In genomic region chr15:74799255-74799842, GRCh38 we compare ENCODE assay signal across 10 cellular contexts. TPM values are rescaled to one million over a fixed set of nuclear protein-coding genes. Genes with fewer than 3 reads are reported as not detected.
DNase-seq lines count a peak whose midpoint lies in the region; ATAC-seq and TF ChIP-seq lines count a peak whose summit lies in the region.
"Had no signal": no experiment of that assay in that cellular context is flagged by ENCODE, and none has a peak within 500 bp of the region (broad histone marks: within the 10 kb centered on the region; RNA-seq: fewer than 3 reads in every experiment).

No MANE protein-coding gene starts in this region.

- H3K36me3 ChIP-seq in H7 (replicated peaks; ENCODE audit: control insufficient read depth, insufficient read depth, low read length): peaks cover 15% of the 10 kb centered on the region

- no peak overlapping the region for H3K27ac ChIP-seq in substantia nigra (ENCODE audit: low read depth, low read length, poor library complexity, severe bottlenecking)
- H3K27ac ChIP-seq: parathyroid adenoma, PC-9 had no signal

- POLR2A ChIA-PET in GM10248 (lab: Yijun Ruan, JAX): interaction anchor here (0.9 to 1.3 kb wide), 2 partner anchors 22 to 28 kb away, joined by 4 to 5 read pairs; no protein-coding TSS in a partner anchor
- POLR2A ChIA-PET in activated CD4-positive, alpha-beta memory T cell treated with anti-CD3 and anti-CD28 coated beads, Interleukin-2, amount 10 ng/mL, durations not matched to agents 7 days and 5 days (lab: Charles Lee): interaction anchor here (0.8 to 35.1 kb wide), 7 partner anchors 9 to 164 kb away, joined by 3 to 1214 read pairs (median 3); partner anchors contain the start of gene CSK
- POLR2A ChIA-PET in naive thymus-derived CD8-positive, alpha-beta T cell (lab: Charles Lee): interaction anchor here (0.6 to 32.7 kb wide), 5 partner anchors 16 to 609 kb away, joined by 3 to 1300 read pairs (median 4); partner anchors contain the start of gene CSK

- no peak overlapping the region for H3K4me3 Mint-ChIP-seq in activated CD4-positive, alpha-beta memory T cell treated with anti-CD3 and anti-CD28 coated beads, Interleukin-2, amount 10 ng/mL, durations not matched to agents 7 days and 5 days
- peak overlapping the region in 5 of 10 donors; percentile 6 to 62 (median 43) for H3K4me3 Mint-ChIP-seq in naive thymus-derived CD8-positive, alpha-beta T cell

- DNase-seq in GM10248 (ENCODE audit: extremely low spot score): no peak
- peak; percentile 73 for DNase-seq in H7
- peak; percentile 39 for DNase-seq in activated CD4-positive, alpha-beta memory T cell treated with anti-CD3 and anti-CD28 coated beads, Interleukin-2, amount 10 ng/mL, durations not matched to agents 7 days and 5 days
- DNase-seq in naive thymus-derived CD8-positive, alpha-beta T cell: no peak
- DNase-seq in activated effector memory CD4-positive, alpha-beta T cell treated with Interleukin-2 at 50 U/mL for 16 hours: no peak
- no peak for DNase-seq in substantia nigra (lab: John Stamatoyannopoulos, UW)
- no peak for DNase-seq in A172 (ENCODE audit: low spot score)
- DNase-seq in NCI-H1436 treated with DMSO at 0.1 percent for 48 hours (lab: John Stamatoyannopoulos, UW): no peak

- no peaks in the 10 kb centered on the region for H3K27me3 ChIP-seq in H7 (ENCODE audit: control insufficient read depth, insufficient read depth, low read length)

- H3K27me3 Mint-ChIP-seq in activated CD4-positive, alpha-beta memory T cell treated with anti-CD3 and anti-CD28 coated beads, Interleukin-2, amount 10 ng/mL, durations not matched to agents 7 days and 5 days: no peaks in the 10 kb centered on the region
- H3K27me3 Mint-ChIP-seq in naive thymus-derived CD8-positive, alpha-beta T cell: no peaks in the 10 kb centered on the region

- ATAC-seq in naive thymus-derived CD8-positive, alpha-beta T cell: peak; percentile 7 to 24

- no peaks in the 10 kb centered on the region for H3K9me3 Mint-ChIP-seq in activated CD4-positive, alpha-beta memory T cell treated with anti-CD3 and anti-CD28 coated beads, Interleukin-2, amount 10 ng/mL, durations not matched to agents 7 days and 5 days
- H3K9me3 Mint-ChIP-seq in naive thymus-derived CD8-positive, alpha-beta T cell: no peaks in the 10 kb centered on the region

- peak overlapping the region; percentile 73 for H3K27ac Mint-ChIP-seq in activated CD4-positive, alpha-beta memory T cell treated with anti-CD3 and anti-CD28 coated beads, Interleukin-2, amount 10 ng/mL, durations not matched to agents 7 days and 5 days
- peak overlapping the region; percentile 80 to 96 (median 90) for H3K27ac Mint-ChIP-seq in naive thymus-derived CD8-positive, alpha-beta T cell

- TF ChIP-seq CTCF in GM10248 (IDR thresholded peaks at IDR 0.05; ENCODE audit: control extremely low read depth, extremely low read depth, low read depth, missing control alignments): peak; percentile 42

- CTCF ChIA-PET in GM10248 (lab: Yijun Ruan, JAX): interaction anchor here (0.6 to 35.2 kb wide), 35 partner anchors 9 to 370 kb away, joined by 3 to 1226 read pairs (median 4); partner anchors contain the start of genes CPLX3, CSK, LMAN1L and ULK3
- CTCF ChIA-PET in activated CD4-positive, alpha-beta memory T cell treated with anti-CD3 and anti-CD28 coated beads, Interleukin-2, amount 10 ng/mL, durations not matched to agents 7 days and 5 days (lab: Charles Lee): interaction anchor here (0.5 to 38.3 kb wide), 13 partner anchors 16 to 332 kb away, joined by 3 to 1235 read pairs (median 3); partner anchors contain the start of genes CPLX3, CSK and ULK3

- peaks cover 74% of the 10 kb centered on the region for H3K36me3 Mint-ChIP-seq in activated CD4-positive, alpha-beta memory T cell treated with anti-CD3 and anti-CD28 coated beads, Interleukin-2, amount 10 ng/mL, durations not matched to agents 7 days and 5 days (ENCODE audit: low read depth)
- peaks cover 0 to 60% (median 0%) of the 10 kb centered on the region in 3 donors for H3K36me3 Mint-ChIP-seq in naive thymus-derived CD8-positive, alpha-beta T cell

- peaks cover 60% of the 10 kb centered on the region for H3K4me1 Mint-ChIP-seq in activated CD4-positive, alpha-beta memory T cell treated with anti-CD3 and anti-CD28 coated beads, Interleukin-2, amount 10 ng/mL, durations not matched to agents 7 days and 5 days
- peaks cover 28 to 60% (median 56%) of the 10 kb centered on the region in 4 donors for H3K4me1 Mint-ChIP-seq in naive thymus-derived CD8-positive, alpha-beta T cell

- H3K4me3 ChIP-seq in H7 (ENCODE audit: insufficient read depth, low read depth, low read length): no peak overlapping the region
- H3K4me3 ChIP-seq: PC-9 had no signal

RNA-seq across cellular contexts. Expression of gene LMAN1L, which starts 13.3 kb away (rescaled TPM):
- total RNA-seq in H7 (2014; rRNA removed; shearing (Covaris generic)): not detected in 2 replicates
- total RNA-seq in activated CD4-positive, alpha-beta memory T cell treated with anti-CD3 and anti-CD28 coated beads, Interleukin-2, amount 10 ng/mL, durations not matched to agents 7 days and 5 days: under 1 TPM; 0.48 to 0.63 TPM
- total RNA-seq in naive thymus-derived CD8-positive, alpha-beta T cell: under 1 TPM; 0.57 to 0.80 TPM
- polyA plus RNA-seq in naive thymus-derived CD8-positive, alpha-beta T cell: not detected
- total RNA-seq in A172 (2014; rRNA removed; shearing (Covaris generic)): not detected in 2 replicates
- total RNA-seq: PC-9 had no signal

RNA-seq across cellular contexts. Expression of gene CSK, which starts 17.5 kb away (rescaled TPM):
- 31.8 and 34.8 TPM in 2 replicates for total RNA-seq in H7 (2014; rRNA removed; shearing (Covaris generic))
- 100 to 1,000 TPM; 330 to 341 TPM for total RNA-seq in activated CD4-positive, alpha-beta memory T cell treated with anti-CD3 and anti-CD28 coated beads, Interleukin-2, amount 10 ng/mL, durations not matched to agents 7 days and 5 days
- 100 to 1,000 TPM; 220 TPM for total RNA-seq in naive thymus-derived CD8-positive, alpha-beta T cell
- 100 to 1,000 TPM in 1 of 3 donors, 10 to 100 TPM in 2; 70.8 to 124 (median 79.8) TPM for polyA plus RNA-seq in naive thymus-derived CD8-positive, alpha-beta T cell
- total RNA-seq in A172 (2014; rRNA removed; shearing (Covaris generic)): 28.3 and 29.8 TPM in 2 replicates

RNA-seq across cellular contexts. Expression of gene CPLX3, which starts 27.1 kb away (rescaled TPM):
- total RNA-seq in H7 (2014; rRNA removed; shearing (Covaris generic)): 0.03 TPM in 1 of 2 replicates, not detected in the other
- under 1 TPM in 1 of 2 experiments, not detected in 1; 0.18 TPM for total RNA-seq in activated CD4-positive, alpha-beta memory T cell treated with anti-CD3 and anti-CD28 coated beads, Interleukin-2, amount 10 ng/mL, durations not matched to agents 7 days and 5 days
- total RNA-seq in naive thymus-derived CD8-positive, alpha-beta T cell: under 1 TPM; 0.39 to 0.44 TPM
- not detected for polyA plus RNA-seq in naive thymus-derived CD8-positive, alpha-beta T cell
- total RNA-seq in A172 (2014; rRNA removed; shearing (Covaris generic)): not detected in 2 replicates
- total RNA-seq: PC-9 had no signal

RNA-seq across cellular contexts. Expression of gene ULK3, which starts 43.6 kb away (rescaled TPM):
- total RNA-seq in H7 (2014; rRNA removed; shearing (Covaris generic)): 20.9 and 30.4 TPM in 2 replicates
- total RNA-seq in activated CD4-positive, alpha-beta memory T cell treated with anti-CD3 and anti-CD28 coated beads, Interleukin-2, amount 10 ng/mL, durations not matched to agents 7 days and 5 days: 10 to 100 TPM; 74.9 to 84.2 TPM
- 10 to 100 TPM; 82.8 to 83.6 TPM for total RNA-seq in naive thymus-derived CD8-positive, alpha-beta T cell
- 10 to 100 TPM; 16.3 to 32.2 (median 16.6) TPM for polyA plus RNA-seq in naive thymus-derived CD8-positive, alpha-beta T cell
- total RNA-seq in A172 (2014; rRNA removed; shearing (Covaris generic)): 35.9 and 40.1 TPM in 2 replicates

RNA-seq across cellular contexts. Expression of gene CYP1A2, which starts 50.7 kb away (rescaled TPM):
- not detected in 2 replicates for total RNA-seq in H7 (2014; rRNA removed; shearing (Covaris generic))
- total RNA-seq in activated CD4-positive, alpha-beta memory T cell treated with anti-CD3 and anti-CD28 coated beads, Interleukin-2, amount 10 ng/mL, durations not matched to agents 7 days and 5 days: not detected
- not detected for total RNA-seq in naive thymus-derived CD8-positive, alpha-beta T cell
- polyA plus RNA-seq in naive thymus-derived CD8-positive, alpha-beta T cell: not detected
- total RNA-seq in A172 (2014; rRNA removed; shearing (Covaris generic)): not detected in 2 replicates
- total RNA-seq: PC-9 had no signal

Comparison
In these comparisons a context has a peak if more than half of its experiments do, and no peak if none do; other contexts are left out.
1. DNase-seq: peak in H7 (single experiment) and activated CD4-positive, alpha-beta memory T cell treated with anti-CD3 and anti-CD28 coated beads, Interleukin-2, amount 10 ng/mL, durations not matched to agents 7 days and 5 days (single experiment); none in GM10248 (single experiment), naive thymus-derived CD8-positive, alpha-beta T cell (0 of 10), activated effector memory CD4-positive, alpha-beta T cell treated with Interleukin-2 at 50 U/mL for 16 hours (single experiment), substantia nigra (0 of 49), A172 (single experiment) and NCI-H1436 treated with DMSO at 0.1 percent for 48 hours (single experiment).